8 cellular contexts compared by ENCODE assay signal in genomic region chr19:35959040-35959967, GRCh38. TPM values are rescaled to one million over a fixed set of nuclear protein-coding genes. Genes with fewer than 3 reads are reported as not detected.
DNase-seq lines count a peak whose midpoint lies in the region; ATAC-seq and TF ChIP-seq lines count a peak whose summit lies in the region.

No MANE protein-coding gene starts in this region.

- no peaks in the 10 kb centered on the region for H4K20me1 ChIP-seq in HCT116 (ENCODE audit: insufficient read depth)

- TF ChIP-seq CTCF in HCT116 (IDR thresholded peaks at IDR 0.05 in 2 of 3, conservative IDR thresholded peaks at IDR 0.05 in 1 of 3; ENCODE audit: borderline replicate concordance in 1 of 3, insufficient read depth in 1 of 3, low read depth in 2 of 3, low read length in 2 of 3) (peak; percentile 41 to 43 (median 42); a peak in 5 of 6 replicates), neural crest cell (conservative IDR thresholded peaks at IDR 0.05) (peak; percentile 15)

- peak overlapping the region; percentile 53 for H3K4me2 ChIP-seq in HCT116 (ENCODE audit: low read length)

- H3K27me3 Mint-ChIP-seq in neural crest cell (ENCODE audit: low read depth), result peaks cover 70% of the 10 kb centered on the region

- no peak for DNase-seq in HCT116 (ENCODE audit: low read depth, low spot score)
- peak; percentile 74 for DNase-seq in activated CD4-positive, alpha-beta T cell treated with anti-CD3 and anti-CD28 coated beads for 48 hours
- peak; percentile 23 for DNase-seq in dermis blood vessel endothelial cell
- no peak for DNase-seq in neural crest cell (ENCODE audit: low read depth, low spot score)
- no peak for DNase-seq in ACHN
- DNase-seq in NCI-H2107 treated with DMSO at 0.1 percent for 48 hours (lab: John Stamatoyannopoulos, UW; ENCODE audit: unreplicated experiment), result no peak

- peak; percentile 30; the same call in 1 of the 2 replicates for TF ChIP-seq RAD21 in HCT116 (IDR thresholded peaks at IDR 0.05; ENCODE audit: low read depth)

- no peak overlapping the region for H2AFZ ChIP-seq in HCT116 (ENCODE audit: low read depth, low read length, poor library complexity, severe bottlenecking)

- no peak overlapping the region for H3K27ac Mint-ChIP-seq in neural crest cell (ENCODE audit: unreplicated experiment)

- POLR2A ChIA-PET in HCT116 (lab: Charles Lee), result interaction anchor here (1.3 kb wide), 1 partner anchor 50 kb away, joined by 4 read pairs; the partner anchor contains the start of gene SYNE4

- no peak overlapping the region for H3K4me3 Mint-ChIP-seq in neural crest cell

- H3K9me2 ChIP-seq in HCT116 (ENCODE audit: insufficient read depth), result no peaks in the 10 kb centered on the region

- H3K9me3 ChIP-seq in HCT116 (ENCODE audit: control insufficient read depth in 1 of 2, insufficient read depth in 1 of 2, low read depth in 1 of 2, low read length in 2 of 2) (no peaks in the 10 kb centered on the region), subcutaneous abdominal adipose tissue (ENCODE audit: control insufficient read depth in 5 of 5, low read length in 5 of 5) (peaks cover 0 to 6% (median 0%) of the 10 kb centered on the region in 5 donors)

- H3K36me3 Mint-ChIP-seq in neural crest cell (ENCODE audit: low read depth), result no peaks in the 10 kb centered on the region

- TF ChIP-seq POLR2A in HCT116 (IDR thresholded peaks at IDR 0.05; ENCODE audit: borderline replicate concordance, extremely low read depth, insufficient read depth, insufficient read length), result no peak

- H3K4me3 ChIP-seq in HCT116 (replicated peaks in 1 of 2; ENCODE audit: low read depth in 1 of 2, low read length in 2 of 2), result peak overlapping the region in 1 of 2 experiments; percentile 28; a peak in 2 of 4 replicates
- H3K4me3 ChIP-seq in subcutaneous abdominal adipose tissue (ENCODE audit: low read depth in 1 of 5, low read length in 5 of 5), result peak overlapping the region in 3 of 5 donors; percentile 6 to 56 (median 29)

- H3K9ac ChIP-seq in HCT116 (ENCODE audit: low read length) (no peak overlapping the region), subcutaneous abdominal adipose tissue (ENCODE audit: low read length in 5 of 5) (no peak overlapping the region)

- in situ Hi-C loops in ACHN (cut with HindIII; ENCODE audit: low pct_ligation_motif_present, low pct_unique_long_range_greater_than_20kb, low sequenced_read_pairs), result no loop called here

- peaks cover 5% of the 10 kb centered on the region for H3K9me3 Mint-ChIP-seq in neural crest cell

- ATAC-seq in HCT116 (peak; percentile 85), HG03025 (IDR thresholded peaks at IDR 0.05; ENCODE audit: low FRiP score, unreplicated experiment) (no peak)

- H3K27me3 ChIP-seq in HCT116 (ENCODE audit: insufficient read depth, low read length) (no peaks in the 10 kb centered on the region), subcutaneous abdominal adipose tissue (ENCODE audit: control insufficient read depth in 5 of 5, insufficient read depth in 4 of 5, low read length in 5 of 5) (peaks cover 7 to 34% (median 25%) of the 10 kb centered on the region in 5 donors)

- H3K36me3 ChIP-seq in HCT116 (ENCODE audit: control insufficient read depth in 1 of 2, insufficient read depth in 2 of 2, low read length in 2 of 2), result no peaks in the 10 kb centered on the region
- no peaks in the 10 kb centered on the region for H3K36me3 ChIP-seq in subcutaneous abdominal adipose tissue (ENCODE audit: control insufficient read depth in 5 of 5, insufficient read depth in 5 of 5, low read length in 5 of 5)

- intact Hi-C loops in HCT116 (cut with micrococcal nuclease), result no loop called here

- RAD21 ChIA-PET in HCT116 (lab: Charles Lee; ENCODE audit: low non-redundant PET in 1 of 2, low total read pairs in 2 of 2, uncharacterized antibody in 2 of 2, unreplicated experiment in 2 of 2), result no interaction called here

- peaks cover 9 to 11% of the 10 kb centered on the region in 2 experiments; a peak in 3 of 4 replicates for H3K4me1 ChIP-seq in HCT116 (ENCODE audit: control insufficient read depth in 1 of 2, insufficient read depth in 2 of 2, low read length in 2 of 2)
- H3K4me1 ChIP-seq in subcutaneous abdominal adipose tissue (ENCODE audit: control insufficient read depth in 5 of 5, insufficient read depth in 5 of 5, low read length in 5 of 5), result peaks cover 0 to 13% (median 10%) of the 10 kb centered on the region in 5 donors

- H3K27ac ChIP-seq in HCT116 (ENCODE audit: low read depth, low read length) (no peak overlapping the region; the same call in 1 of the 2 replicates), subcutaneous abdominal adipose tissue (ENCODE audit: low read depth, low read length) (no peak overlapping the region)

- no TSS peak for BruUV-seq in HCT116 (replicated peaks; lab: Mats Ljungman, UMichigan)

- H3K4me1 Mint-ChIP-seq in neural crest cell, result no peaks in the 10 kb centered on the region

- H3K79me2 ChIP-seq in HCT116 (ENCODE audit: insufficient read depth, low read length), result no peaks in the 10 kb centered on the region

- CTCF ChIA-PET in HCT116 (lab: Charles Lee), result no interaction called here

TF ChIP-seq in HCT116, 20 proteins besides CTCF, POLR2A, EP300 and RAD21:
- TF ChIP-seq EGR1 (IDR thresholded peaks at IDR 0.05; ENCODE audit: low read depth), result peak; percentile 81
- TF ChIP-seq, protein P1, sequence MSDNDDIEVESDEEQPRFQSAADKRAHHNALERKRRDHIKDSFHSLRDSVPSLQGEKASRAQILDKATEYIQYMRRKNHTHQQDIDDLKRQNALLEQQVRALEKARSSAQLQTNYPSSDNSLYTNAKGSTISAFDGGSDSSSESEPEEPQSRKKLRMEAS (IDR thresholded peaks at IDR 0.05), result no peak; the same call in 1 of the 2 replicates

RNA-seq across cellular contexts. Expression of gene LRFN3, which starts 23.1 kb away (rescaled TPM):
- total RNA-seq in HCT116 (2021; ENCODE audit: unreplicated experiment) (18.8 TPM), dermis blood vessel endothelial cell (3.6 and 3.7 TPM in 2 replicates), neural crest cell (33.9 and 36.0 TPM in 2 replicates)
- 15.1 and 15.3 TPM in 2 replicates for polyA plus RNA-seq in HCT116 (2012)

RNA-seq across cellular contexts. Expression of gene SDHAF1, which starts 35.7 kb away (rescaled TPM):
- total RNA-seq in HCT116 (2021; ENCODE audit: unreplicated experiment) (21.0 TPM), dermis blood vessel endothelial cell (10.1 and 19.6 TPM in 2 replicates), neural crest cell (16.8 and 17.5 TPM in 2 replicates)
- 14.2 and 18.1 TPM in 2 replicates for polyA plus RNA-seq in HCT116 (2012)

RNA-seq across cellular contexts. Expression of gene SYNE4, which starts 49.3 kb away (rescaled TPM):
- total RNA-seq in HCT116 (2021; ENCODE audit: unreplicated experiment), result 27.9 TPM
- polyA plus RNA-seq in HCT116 (2012), result 28.4 and 32.8 TPM in 2 replicates
- 0.17 TPM in 1 of 2 replicates, not detected in the other for total RNA-seq in dermis blood vessel endothelial cell
- total RNA-seq in neural crest cell, result 0.30 and 0.54 TPM in 2 replicates

RNA-seq across cellular contexts. Expression of gene TYROBP, which starts 51.2 kb away (rescaled TPM):
- 0.49 TPM for total RNA-seq in HCT116 (2021; ENCODE audit: unreplicated experiment)
- not detected in 2 replicates for polyA plus RNA-seq in HCT116 (2012)
- not detected in 2 replicates for total RNA-seq in dermis blood vessel endothelial cell
- not detected in 2 replicates for total RNA-seq in neural crest cell

RNA-seq across cellular contexts. Expression of gene ALKBH6, which starts 54.7 kb away (rescaled TPM):
- total RNA-seq in HCT116 (2021; ENCODE audit: unreplicated experiment) (28.6 TPM), dermis blood vessel endothelial cell (12.3 and 15.3 TPM in 2 replicates), neural crest cell (21.7 and 23.7 TPM in 2 replicates)
- 21.4 and 23.8 TPM in 2 replicates for polyA plus RNA-seq in HCT116 (2012)

Comparison
In these comparisons a context has a peak if more than half of its experiments do, and no peak if none do; other contexts are left out.
1. DNase-seq: peak in activated CD4-positive, alpha-beta T cell treated with anti-CD3 and anti-CD28 coated beads for 48 hours (single experiment) and dermis blood vessel endothelial cell (single experiment); none in HCT116 (single experiment), neural crest cell (single experiment), ACHN (single experiment) and NCI-H2107 treated with DMSO at 0.1 percent for 48 hours (single experiment).
2. RNA of gene SYNE4, which starts 49.3 kb away (total RNA-seq): 27.9 TPM in HCT116 (single experiment); 0.30 to 0.54 TPM in neural crest cell and 0.17 TPM in dermis blood vessel endothelial cell; every median in the first group is over 10 times any median in the second.